Comparison of ENCODE assay signal across 9 cellular contexts in genomic region chr2:238286095-238286494, GRCh38. TPM values are rescaled to one million over a fixed set of nuclear protein-coding genes. Genes with fewer than 3 reads are reported as not detected.
DNase-seq lines count a peak whose midpoint lies in the region; ATAC-seq and TF ChIP-seq lines count a peak whose summit lies in the region.
"Had no signal": no experiment of that assay in that cellular context is flagged by ENCODE, and none has a peak within 500 bp of the region (broad histone marks: within the 10 kb centered on the region; RNA-seq: fewer than 3 reads in every experiment).

No MANE protein-coding gene starts in this region.

- WGBS in esophagus muscularis mucosa, result 38% methylated on average over 7 of the region's 7 CpGs

- H3K9me3 ChIP-seq in Peyer's patch (no peaks in the 10 kb centered on the region), esophagus muscularis mucosa (no peaks in the 10 kb centered on the region), osteoblast (ENCODE audit: low read depth, low read length) (no peaks in the 10 kb centered on the region)

- TF ChIP-seq CTCF in Peyer's patch (IDR thresholded peaks at IDR 0.05) (no peak), esophagus muscularis mucosa (IDR thresholded peaks at IDR 0.05) (no peak), osteoblast (IDR thresholded peaks at IDR 0.05; ENCODE audit: extremely low read depth, low read depth, low read length) (no peak)

- H3K27ac ChIP-seq in ACC112 (ENCODE audit: low read depth, low read length) (peak overlapping the region; percentile 84), Peyer's patch (peak overlapping the region; percentile 89 to 99 (median 95)), esophagus muscularis mucosa (replicated peaks in 1 of 4) (peak overlapping the region; percentile 92 to 98 (median 94)), osteoblast (ENCODE audit: low read depth, low read length) (peak overlapping the region; percentile 99)

- H3K4me3 ChIP-seq in ACC112 (ENCODE audit: low read depth, low read length) (no peak overlapping the region), Peyer's patch (peak overlapping the region in 2 of 4 donors; percentile 12 to 85), esophagus muscularis mucosa (peak overlapping the region; percentile 77 to 94 (median 83)), osteoblast (ENCODE audit: insufficient read depth, low read length) (peak overlapping the region; percentile 37)

- H3K27me3 ChIP-seq in ACC112 (ENCODE audit: insufficient read depth, low read length), result no peaks in the 10 kb centered on the region
- no peaks in the 10 kb centered on the region for H3K27me3 ChIP-seq in Peyer's patch
- no peaks in the 10 kb centered on the region for H3K27me3 ChIP-seq in esophagus muscularis mucosa
- H3K27me3 ChIP-seq in osteoblast (ENCODE audit: insufficient read depth, low read length), result no peaks in the 10 kb centered on the region

- DNase-seq in Peyer's patch (no peak), esophagus muscularis mucosa (ENCODE audit: extremely low spot score) (no peak), osteoblast (ENCODE audit: insufficient read length, low spot score, missing footprints) (no peak), DMS114 treated with DMSO at 0.1 percent for 48 hours (lab: John Stamatoyannopoulos, UW; ENCODE audit: unreplicated experiment) (no peak), NCI-H526 treated with DMSO at 0.1 percent for 48 hours (lab: John Stamatoyannopoulos, UW) (no peak)
- DNase-seq in activated CD8-positive, alpha-beta memory T cell treated with anti-CD3 and anti-CD28 coated beads, Interleukin-2, amount 50 U/mL, for 4 hours, result no peak
- DNase-seq: activated naive CD4-positive, alpha-beta T cell treated with anti-CD3 and anti-CD28 coated beads for 36 hours had no signal

- no peaks in the 10 kb centered on the region for H4K20me1 ChIP-seq in osteoblast (ENCODE audit: insufficient read depth, low read length)

- H3K79me2 ChIP-seq in ACC112 (ENCODE audit: control insufficient read depth, insufficient read depth, low read length, unreplicated experiment) (peaks cover 3% of the 10 kb centered on the region), osteoblast (ENCODE audit: insufficient read depth, low read length) (peaks cover 22% of the 10 kb centered on the region)

- TF ChIP-seq POLR2A in Peyer's patch (IDR thresholded peaks at IDR 0.05) (no peak), esophagus muscularis mucosa (IDR thresholded peaks at IDR 0.05; ENCODE audit: low read depth) (no peak)

- TF ChIP-seq EP300 in esophagus muscularis mucosa (IDR thresholded peaks at IDR 0.05), result no peak

- intact Hi-C loops in esophagus muscularis mucosa (cut with DNase I), result no loop called here

- H3K4me1 ChIP-seq in ACC112 (ENCODE audit: control insufficient read depth, insufficient read depth, low read length, unreplicated experiment) (peaks cover 29% of the 10 kb centered on the region), Peyer's patch (peaks cover 6 to 65% (median 13%) of the 10 kb centered on the region in 4 donors), esophagus muscularis mucosa (peaks cover 61 to 83% (median 81%) of the 10 kb centered on the region in 4 donors), osteoblast (ENCODE audit: insufficient read depth, low read length) (peaks cover 40% of the 10 kb centered on the region)

- peak overlapping the region; percentile 87 for H3K4me2 ChIP-seq in osteoblast (ENCODE audit: insufficient read depth, low read length)

- no peak overlapping the region for H2AFZ ChIP-seq in ACC112 (ENCODE audit: low read length, unreplicated experiment)
- H2AFZ ChIP-seq in osteoblast (ENCODE audit: low read length), result peak overlapping the region; percentile 11

- ATAC-seq in GM19467 (IDR thresholded peaks at IDR 0.05; ENCODE audit: unreplicated experiment), result no peak

- H3K36me3 ChIP-seq in ACC112 (ENCODE audit: insufficient read depth, low read length), result no peaks in the 10 kb centered on the region
- no peaks in the 10 kb centered on the region for H3K36me3 ChIP-seq in Peyer's patch
- H3K36me3 ChIP-seq in esophagus muscularis mucosa, result no peaks in the 10 kb centered on the region
- H3K36me3 ChIP-seq in osteoblast (ENCODE audit: insufficient read depth, low read length), result no peaks in the 10 kb centered on the region

RNA-seq across cellular contexts. Expression of gene PER2, which starts 2.3 kb away (rescaled TPM):
- total RNA-seq in Peyer's patch (10 to 100 TPM; 15.6 to 65.2 (median 38.2) TPM), esophagus muscularis mucosa (10 to 100 TPM in 3 of 4 donors, 1 to 10 TPM in 1; 9.1 to 13.1 (median 11.1) TPM), osteoblast (7.4 and 9.4 TPM in 2 replicates)

RNA-seq across cellular contexts. Expression of gene TRAF3IP1, which starts 34.2 kb away (rescaled TPM):
- total RNA-seq in Peyer's patch, result 10 to 100 TPM; 11.0 to 27.2 (median 13.4) TPM
- 10 to 100 TPM; 19.9 to 38.6 (median 23.6) TPM for total RNA-seq in esophagus muscularis mucosa
- total RNA-seq in osteoblast, result 7.6 and 8.5 TPM in 2 replicates

RNA-seq across cellular contexts. Expression of gene HES6, which starts 46.3 kb away (rescaled TPM):
- total RNA-seq in Peyer's patch (100 to 1,000 TPM in 1 of 4 donors, 10 to 100 TPM in 3; 26.6 to 128 (median 51.1) TPM), esophagus muscularis mucosa (10 to 100 TPM; 10.2 to 17.0 (median 11.2) TPM), osteoblast (1.8 and 4.0 TPM in 2 replicates)
